Comparison of ENCODE assay signal across 30 cellular contexts in the genomic region with DNA sequence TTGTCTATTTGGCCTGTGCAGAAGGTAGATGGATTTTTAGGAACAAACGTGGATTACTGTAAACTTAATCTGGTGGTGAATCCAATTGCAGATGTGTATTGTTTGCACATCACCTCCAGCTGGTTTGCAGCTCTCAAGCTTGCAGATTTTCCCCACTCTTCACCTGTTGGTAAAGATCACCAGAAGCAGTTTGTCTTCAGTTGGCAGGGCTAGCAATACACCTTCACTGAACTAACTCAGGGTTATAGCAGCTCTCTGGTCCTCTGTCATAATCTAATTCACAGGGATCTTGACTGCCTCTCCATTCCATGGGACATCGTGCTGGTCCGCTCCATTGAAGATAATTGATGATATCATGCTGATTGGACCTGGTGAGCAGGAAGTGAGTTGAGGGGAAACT.
DNase-seq lines count a peak whose midpoint lies in the region; ATAC-seq and TF ChIP-seq lines count a peak whose summit lies in the region.
"Had no signal": no experiment of that assay in that cellular context is flagged by ENCODE, and none has a peak within 500 bp of the region (broad histone marks: within the 10 kb centered on the region; RNA-seq: fewer than 3 reads in every experiment).

No MANE protein-coding gene starts in this region.

- H3K27ac Mint-ChIP-seq in GM23338, result no peak overlapping the region
- H3K27ac Mint-ChIP-seq: B cell; CD14-positive monocyte; CD4-positive, alpha-beta memory T cell; CD4-positive, alpha-beta T cell; CD4-positive, CD25-positive, alpha-beta regulatory T cell; CD8-positive, alpha-beta memory T cell; CD8-positive, alpha-beta T cell had no signal

- H3K4me3 ChIP-seq in HEK293 (ENCODE audit: low read depth, low read length), result no peak overlapping the region
- no peak overlapping the region for H3K4me3 ChIP-seq in GM23338
- H3K4me3 ChIP-seq: A549; BLaER1; BLaER1 treated with 17β-estradiol and CSF1 and Interleukin-3, amounts not matched to agents 10 nM and 100 nM had no signal

- POLR2A ChIA-PET in HEK293 (lab: Yijun Ruan, JAX), result no interaction called here

- DNase-seq in DMS53 (lab: John Stamatoyannopoulos, UW) (peak; percentile 24), DMS53 treated with DMSO at 0.1 percent for 48 hours (lab: John Stamatoyannopoulos, UW; ENCODE audit: unreplicated experiment) (no peak), GM23338 (ENCODE audit: low spot score) (no peak)
- DNase-seq: 8988T; ACHN; AML-193; BE2C; C1 segment of cervical spinal cord; Caco-2; Calu3; CD4-positive, alpha-beta memory T cell; CD4-positive, alpha-beta T cell; CD4-positive, CD25-positive, alpha-beta regulatory T cell; CD8-positive, alpha-beta memory T cell; CD8-positive, alpha-beta T cell; COR-L47; DMS 273 treated with DMSO at 0.1 percent for 48 hours; DMS153; DMS79; DMS79 treated with DMSO at 0.1 percent for 48 hours; DND-41; EL had no signal

- H3K79me2 ChIP-seq in GM23338 (replicated peaks; ENCODE audit: insufficient read depth), result no peaks in the 10 kb centered on the region

- no peak overlapping the region for H3K4me2 ChIP-seq in GM23338
- H3K4me2 ChIP-seq: BLaER1; BLaER1 treated with 17β-estradiol and CSF1 and Interleukin-3, amounts not matched to agents 10 nM and 100 nM had no signal

- no peaks in the 10 kb centered on the region for H3F3A ChIP-seq in GM23338 (replicated peaks; ENCODE audit: low read depth)

- H3K36me3 Mint-ChIP-seq in GM23338 (ENCODE audit: low read depth), result peaks cover 11% of the 10 kb centered on the region; the same call in 2 of the 3 replicates
- H3K36me3 Mint-ChIP-seq: CD14-positive monocyte; CD4-positive, alpha-beta memory T cell; CD4-positive, CD25-positive, alpha-beta regulatory T cell; CD8-positive, alpha-beta memory T cell; CD8-positive, alpha-beta T cell had no signal

- H3K9me3 Mint-ChIP-seq in GM23338, result peaks cover 19% of the 10 kb centered on the region
- H3K9me3 Mint-ChIP-seq: CD4-positive, alpha-beta memory T cell; CD4-positive, alpha-beta T cell; CD8-positive, alpha-beta memory T cell; CD8-positive, alpha-beta T cell had no signal

- no peak overlapping the region for H3K4me3 Mint-ChIP-seq in GM23338
- H3K4me3 Mint-ChIP-seq: B cell; CD14-positive monocyte; CD4-positive, alpha-beta memory T cell; CD4-positive, alpha-beta T cell; CD4-positive, CD25-positive, alpha-beta regulatory T cell; CD8-positive, alpha-beta memory T cell; CD8-positive, alpha-beta T cell had no signal

- H3K9me3 ChIP-seq in HEK293 (ENCODE audit: control insufficient read depth, insufficient read depth, low read depth, low read length), result no peaks in the 10 kb centered on the region
- H3K9me3 ChIP-seq: A549; BE2C; BLaER1; BLaER1 treated with 17β-estradiol and CSF1 and Interleukin-3, amounts not matched to agents 10 nM and 100 nM; Caco-2 had no signal

- no peak overlapping the region for H2AFZ ChIP-seq in GM23338

- no peaks in the 10 kb centered on the region for H4K20me1 ChIP-seq in GM23338 (replicated peaks; ENCODE audit: insufficient read depth)
- H4K20me1 ChIP-seq: BLaER1; BLaER1 treated with 17β-estradiol and CSF1 and Interleukin-3, amounts not matched to agents 10 nM and 100 nM had no signal

- peaks cover 22% of the 10 kb centered on the region for H3K4me1 Mint-ChIP-seq in GM23338
- H3K4me1 Mint-ChIP-seq: B cell; CD4-positive, alpha-beta memory T cell; CD8-positive, alpha-beta memory T cell had no signal

- no peak overlapping the region for H3K27ac ChIP-seq in HEK293 (ENCODE audit: extremely low read depth, low read depth, low read length)
- no peak overlapping the region for H3K27ac ChIP-seq in GM23338 (ENCODE audit: low read depth)
- H3K27ac ChIP-seq: 22Rv1; A549; BLaER1; BLaER1 treated with 17β-estradiol and CSF1 and Interleukin-3, amounts not matched to agents 10 nM and 100 nM; C4-2B had no signal

- no peaks in the 10 kb centered on the region for H3K27me3 Mint-ChIP-seq in GM23338 (ENCODE audit: insufficient read depth, low read depth, poor library complexity)
- H3K27me3 Mint-ChIP-seq: CD4-positive, CD25-positive, alpha-beta regulatory T cell had no signal

- no peaks in the 10 kb centered on the region for H3K4me1 ChIP-seq in HEK293 (ENCODE audit: control insufficient read depth, insufficient read depth, low read length)
- H3K4me1 ChIP-seq in GM23338 (ENCODE audit: insufficient read depth), result peaks cover 9% of the 10 kb centered on the region
- H3K4me1 ChIP-seq: BE2C had no signal

- TF ChIP-seq CTCF in HEK293 (tag by site-specific recombination; IDR thresholded peaks at IDR 0.05) (no peak), GM23338 (conservative IDR thresholded peaks at IDR 0.05; ENCODE audit: low read depth in 2 of 2) (no peak)

- peaks cover 10% of the 10 kb centered on the region; the same call in 1 of the 2 replicates for H3K9me2 ChIP-seq in GM23338 (ENCODE audit: insufficient read depth)

- no peaks in the 10 kb centered on the region for H3K27me3 ChIP-seq in GM23338 (ENCODE audit: insufficient read depth)
- H3K27me3 ChIP-seq: BE2C; BLaER1; BLaER1 treated with 17β-estradiol and CSF1 and Interleukin-3, amounts not matched to agents 10 nM and 100 nM had no signal

- no peak for ATAC-seq in GM23338
- ATAC-seq: A549; CD8-positive, alpha-beta T cell had no signal

- CTCF ChIA-PET in HEK293 (lab: Yijun Ruan, JAX), result no interaction called here

- H3K36me3 ChIP-seq in HEK293 (ENCODE audit: control insufficient read depth in 2 of 2, insufficient read depth in 1 of 2, low read length in 2 of 2) (no peaks in the 10 kb centered on the region), GM23338 (ENCODE audit: insufficient read depth) (no peaks in the 10 kb centered on the region)
- H3K36me3 ChIP-seq: BE2C; BLaER1; BLaER1 treated with 17β-estradiol and CSF1 and Interleukin-3, amounts not matched to agents 10 nM and 100 nM had no signal

TF ChIP-seq in HEK293, 187 proteins besides CTCF, POLR2A, EP300 and RAD21:
- peak; percentile 91 for TF ChIP-seq ZNF157 (tag by site-specific recombination; IDR thresholded peaks at IDR 0.05)
- TF ChIP-seq ZNF623 (tag by site-specific recombination; IDR thresholded peaks at IDR 0.05), result no peak
- TF ChIP-seq ZBTB1 (tag by site-specific recombination; IDR thresholded peaks at IDR 0.05), result no peak
- no peak for TF ChIP-seq ZNF423 (tag by site-specific recombination; IDR thresholded peaks at IDR 0.05)

TF ChIP-seq in GM23338, 12 proteins besides CTCF, POLR2A, EP300 and RAD21:
- no peak for TF ChIP-seq CREB1 (CRISPR knock-in tag; IDR thresholded peaks at IDR 0.05; ENCODE audit: low read depth)
